ENCODE assay signal across 21 cellular contexts in the genomic region with DNA sequence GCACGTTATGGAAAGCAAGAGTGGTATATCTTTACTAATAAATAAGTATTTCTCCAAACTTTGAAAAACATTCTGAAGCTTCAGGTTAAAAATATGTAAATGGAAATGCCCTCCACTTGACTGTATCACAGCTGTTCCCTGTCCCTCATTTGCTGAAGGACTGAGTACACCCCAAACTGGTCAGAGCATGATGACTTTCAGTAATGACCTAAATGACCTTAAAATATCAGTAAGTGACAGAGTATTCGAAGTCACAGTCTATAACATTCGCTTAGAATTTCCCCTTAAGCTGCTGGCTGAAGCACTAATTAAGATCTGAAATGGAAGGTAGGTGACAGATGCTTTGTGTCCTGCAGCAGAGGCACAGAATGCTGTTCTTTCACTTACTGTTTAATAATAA.
DNase-seq lines count a peak whose midpoint lies in the region; ATAC-seq, FAIRE-seq and TF ChIP-seq lines count a peak whose summit lies in the region.
"Had no signal": no experiment of that assay in that cellular context is flagged by ENCODE, and none has a peak within 500 bp of the region (broad histone marks: within the 10 kb centered on the region; RNA-seq: fewer than 3 reads in every experiment).

No MANE protein-coding gene starts in this region.

- H3K4me3 ChIP-seq in BLaER1 = no peak overlapping the region
- H3K4me3 ChIP-seq: BLaER1 treated with 17β-estradiol and CSF1 and Interleukin-3, amounts not matched to agents 10 nM and 100 nM; GM23248 had no signal

- no peaks in the 10 kb centered on the region for H3K36me3 ChIP-seq in BLaER1
- H3K36me3 ChIP-seq: BLaER1 treated with 17β-estradiol and CSF1 and Interleukin-3, amounts not matched to agents 10 nM and 100 nM had no signal

- DNase-seq in HTR-8/SVneo (ENCODE audit: insufficient read length, low spot score) (no peak), NCI-H524 treated with DMSO at 0.1 percent for 48 hours (lab: John Stamatoyannopoulos, UW) (peak; percentile 20), CD14-positive monocyte (ENCODE audit: low spot score) (no peak)
- DNase-seq: CD8-positive, alpha-beta T cell; DMS 273 treated with DMSO at 0.1 percent for 48 hours; DMS79; EL; GDM1; GM23248; H7; HCEC 1CT had no signal

- no peak overlapping the region for H3K4me3 Mint-ChIP-seq in CD14-positive monocyte
- H3K4me3 Mint-ChIP-seq: B cell; CD8-positive, alpha-beta T cell had no signal

- no peaks in the 10 kb centered on the region for H4K20me1 ChIP-seq in BLaER1
- H4K20me1 ChIP-seq: BLaER1 treated with 17β-estradiol and CSF1 and Interleukin-3, amounts not matched to agents 10 nM and 100 nM had no signal

- H3K4me1 ChIP-seq in BLaER1 = peaks cover 17% of the 10 kb centered on the region

- no peak for ATAC-seq in HG03460 (IDR thresholded peaks at IDR 0.05; ENCODE audit: unreplicated experiment)
- ATAC-seq in GM21447 (IDR thresholded peaks at IDR 0.05; ENCODE audit: unreplicated experiment) = no peak
- ATAC-seq: CD8-positive, alpha-beta T cell had no signal

- H3K4me1 Mint-ChIP-seq in CD14-positive monocyte = peaks cover 5% of the 10 kb centered on the region
- H3K4me1 Mint-ChIP-seq: B cell had no signal

- H3K27me3 ChIP-seq in BLaER1 = no peaks in the 10 kb centered on the region; the same call in 1 of the 2 replicates
- H3K27me3 ChIP-seq: BLaER1 treated with 17β-estradiol and CSF1 and Interleukin-3, amounts not matched to agents 10 nM and 100 nM had no signal

- TF ChIP-seq CTCF in CD14-positive monocyte (IDR thresholded peaks at IDR 0.05) = no peak

- H3K27ac ChIP-seq in BLaER1 = no peak overlapping the region
- H3K27ac ChIP-seq: 22Rv1; BLaER1 treated with 17β-estradiol and CSF1 and Interleukin-3, amounts not matched to agents 10 nM and 100 nM; GM23248 had no signal

- H3K36me3 Mint-ChIP-seq in CD14-positive monocyte = no peaks in the 10 kb centered on the region
- H3K36me3 Mint-ChIP-seq: CD8-positive, alpha-beta T cell had no signal

- peaks cover 0 to 5% (median 3%) of the 10 kb centered on the region in 3 donors for H3K27me3 Mint-ChIP-seq in CD14-positive monocyte (ENCODE audit: low read depth in 3 of 3)

- FAIRE-seq in HTR-8/SVneo (lab: Jason Lieb, UNC) = peak; percentile 54
- FAIRE-seq: A204.1, D721Med, GM12891, H1 had no signal

- intact Hi-C loops in CD14-positive monocyte (cut with micrococcal nuclease) = no loop called here

- H3K4me2 ChIP-seq in BLaER1 = 0 out of 2 replicates have a peak overlapping the region, but pooled peaks have one; percentile 11

- no peak overlapping the region for H3K27ac Mint-ChIP-seq in CD14-positive monocyte
- H3K27ac Mint-ChIP-seq: B cell; CD8-positive, alpha-beta T cell had no signal

- H3K9ac ChIP-seq in BLaER1 = no peak overlapping the region
- H3K9ac ChIP-seq: BLaER1 treated with 17β-estradiol and CSF1 and Interleukin-3, amounts not matched to agents 10 nM and 100 nM; GM23248 had no signal

- H3K9me3 ChIP-seq in BLaER1 = peaks cover 14% of the 10 kb centered on the region; the same call in 1 of the 2 replicates

- H3K9me3 Mint-ChIP-seq in CD14-positive monocyte = peaks cover 0 to 9% (median 4%) of the 10 kb centered on the region in 7 donors
- H3K9me3 Mint-ChIP-seq: CD8-positive, alpha-beta T cell had no signal
